ENCODE assay signal across 26 cellular contexts in genomic region chr2:200193791-200194190, GRCh38.
DNase-seq lines count a peak whose midpoint lies in the region; ATAC-seq and TF ChIP-seq lines count a peak whose summit lies in the region.
"Had no signal": no experiment of that assay in that cellular context is flagged by ENCODE, and none has a peak within 500 bp of the region (broad histone marks: within the 10 kb centered on the region; RNA-seq: fewer than 3 reads in every experiment).

No MANE protein-coding gene starts in this region.

- H3K4me3 ChIP-seq in neural cell (ENCODE audit: low read length) (peak overlapping the region; percentile 8), ovary (no peak overlapping the region)
- H3K4me3 ChIP-seq: right atrium auricular region, thoracic aorta had no signal

- no peak overlapping the region for H3K4me2 ChIP-seq in neural cell (ENCODE audit: low read length)

- DNase-seq in ovary, result no peak
- DNase-seq in NCI-H1694 (lab: John Stamatoyannopoulos, UW), result no peak
- no peak for DNase-seq in stimulated activated naive CD8-positive, alpha-beta T cell treated with anti-CD3 and anti-CD28 coated beads, Interleukin-15, Interleukin-2, amounts not matched to agents 100 U/mL and 50 U/mL, for 24 hours
- DNase-seq: activated CD4-positive, CD25-positive, alpha-beta regulatory T cell; activated CD8-positive, alpha-beta T cell treated with anti-CD3 and anti-CD28 coated beads for 36 hours; activated effector memory CD4-positive, alpha-beta T cell treated with Interleukin-2 at 50 U/mL for 16 hours; activated naive CD8-positive, alpha-beta T cell treated with anti-CD3 and anti-CD28 coated beads, Interleukin-2, amount 10 ng/mL, durations not matched to agents 7 days and 5 days; central memory CD4-positive, alpha-beta T cell; GOT3; IMR-90; islet precursor cell; left ventricle myocardium superior; midbrain; natural killer cell; NCI-H1105 treated with DMSO at 0.1 percent for 48 hours; SHP77; stimulated activated CD4-positive, alpha-beta T cell treated with anti-CD3 and anti-CD28 coated beads, Interleukin-4, amount 100 ng/mL, for 1 hour; stimulated activated naive B cell treated with anti-CD40 and anti-IgM and Interleukin-4, amounts not matched to agents 10 μg/mL and 1 μg/mL and 100 μg/mL, for 72 hours; SW 1271 had no signal

- H4K20me1 ChIP-seq in neural cell (ENCODE audit: insufficient read depth), result no peaks in the 10 kb centered on the region

- no peaks in the 10 kb centered on the region for H3K79me2 ChIP-seq in neural cell (replicated peaks; ENCODE audit: insufficient read depth, low read length)

- H3K27me3 ChIP-seq in neural cell (ENCODE audit: insufficient read depth, low read depth, low read length) (no peaks in the 10 kb centered on the region), ovary (no peaks in the 10 kb centered on the region)
- H3K27me3 ChIP-seq: right atrium auricular region had no signal

- TF ChIP-seq EP300 in neural cell (conservative IDR thresholded peaks at IDR 0.05; ENCODE audit: poor library complexity, severe bottlenecking) (no peak), ovary (IDR thresholded peaks at IDR 0.05) (no peak)

- H3F3A ChIP-seq in neural cell (ENCODE audit: insufficient read depth, low read length, poor library complexity, severe bottlenecking), result peaks cover 3% of the 10 kb centered on the region

- ATAC-seq in GM18520 (IDR thresholded peaks at IDR 0.05; ENCODE audit: unreplicated experiment) (peak; percentile 95), GM19463 (IDR thresholded peaks at IDR 0.05; ENCODE audit: unreplicated experiment) (peak; percentile 76), HG03354 (IDR thresholded peaks at IDR 0.05; ENCODE audit: poor library complexity, severe bottlenecking, unreplicated experiment) (peak; percentile 88)
- ATAC-seq in stimulated activated naive CD8-positive, alpha-beta T cell treated with anti-CD3 and anti-CD28 coated beads, Interleukin-15, Interleukin-2, amounts not matched to agents 100 U/mL and 50 U/mL, for 24 hours, result no peak
- ATAC-seq: activated CD8-positive, alpha-beta T cell treated with anti-CD3 and anti-CD28 coated beads for 36 hours; left ventricle myocardium superior; natural killer cell; stimulated activated naive B cell treated with anti-CD40 and anti-IgM and Interleukin-4, amounts not matched to agents 10 μg/mL and 1 μg/mL and 100 μg/mL, for 72 hours had no signal

- H3K9me2 ChIP-seq in neural cell (ENCODE audit: insufficient read depth, low read length), result no peaks in the 10 kb centered on the region

- H3K27ac ChIP-seq in neural cell (ENCODE audit: low read length) (peak overlapping the region; percentile 61), ovary (no peak overlapping the region)
- H3K27ac ChIP-seq: C4-2B, right atrium auricular region, thoracic aorta had no signal

- H3K36me3 ChIP-seq in neural cell (ENCODE audit: insufficient read depth, low read length) (no peaks in the 10 kb centered on the region), ovary (no peaks in the 10 kb centered on the region)
- H3K36me3 ChIP-seq: right atrium auricular region, thoracic aorta had no signal

- H3K9me3 ChIP-seq in neural cell (ENCODE audit: low read length), result no peaks in the 10 kb centered on the region
- H3K9me3 ChIP-seq in ovary, result no peaks in the 10 kb centered on the region
- H3K9me3 ChIP-seq: right atrium auricular region, thoracic aorta had no signal

- TF ChIP-seq POLR2A in ovary (IDR thresholded peaks at IDR 0.05), result no peak

- no peak overlapping the region for H2AFZ ChIP-seq in neural cell (ENCODE audit: low read depth, low read length)

- TF ChIP-seq CTCF in neural cell (IDR thresholded peaks at IDR 0.05; ENCODE audit: poor library complexity, severe bottlenecking) (no peak), ovary (IDR thresholded peaks at IDR 0.05) (no peak)

- H3K4me1 ChIP-seq in ovary (ENCODE audit: insufficient read depth), result no peaks in the 10 kb centered on the region
- H3K4me1 ChIP-seq: right atrium auricular region had no signal

- H3K9ac ChIP-seq in neural cell (ENCODE audit: low read length), result no peak overlapping the region

- 93 to 95% (median 93%) methylated on average over 5 of the region's 5 CpGs for WGBS in ovary, 3 donors

- TF ChIP-seq RAD21 in neural cell (conservative IDR thresholded peaks at IDR 0.05), result no peak

- intact Hi-C loops in ovary (cut with DNase I), result no loop called here

TF ChIP-seq in neural cell, 6 proteins besides CTCF, POLR2A, EP300 and RAD21:
- TF ChIP-seq, protein P1, sequence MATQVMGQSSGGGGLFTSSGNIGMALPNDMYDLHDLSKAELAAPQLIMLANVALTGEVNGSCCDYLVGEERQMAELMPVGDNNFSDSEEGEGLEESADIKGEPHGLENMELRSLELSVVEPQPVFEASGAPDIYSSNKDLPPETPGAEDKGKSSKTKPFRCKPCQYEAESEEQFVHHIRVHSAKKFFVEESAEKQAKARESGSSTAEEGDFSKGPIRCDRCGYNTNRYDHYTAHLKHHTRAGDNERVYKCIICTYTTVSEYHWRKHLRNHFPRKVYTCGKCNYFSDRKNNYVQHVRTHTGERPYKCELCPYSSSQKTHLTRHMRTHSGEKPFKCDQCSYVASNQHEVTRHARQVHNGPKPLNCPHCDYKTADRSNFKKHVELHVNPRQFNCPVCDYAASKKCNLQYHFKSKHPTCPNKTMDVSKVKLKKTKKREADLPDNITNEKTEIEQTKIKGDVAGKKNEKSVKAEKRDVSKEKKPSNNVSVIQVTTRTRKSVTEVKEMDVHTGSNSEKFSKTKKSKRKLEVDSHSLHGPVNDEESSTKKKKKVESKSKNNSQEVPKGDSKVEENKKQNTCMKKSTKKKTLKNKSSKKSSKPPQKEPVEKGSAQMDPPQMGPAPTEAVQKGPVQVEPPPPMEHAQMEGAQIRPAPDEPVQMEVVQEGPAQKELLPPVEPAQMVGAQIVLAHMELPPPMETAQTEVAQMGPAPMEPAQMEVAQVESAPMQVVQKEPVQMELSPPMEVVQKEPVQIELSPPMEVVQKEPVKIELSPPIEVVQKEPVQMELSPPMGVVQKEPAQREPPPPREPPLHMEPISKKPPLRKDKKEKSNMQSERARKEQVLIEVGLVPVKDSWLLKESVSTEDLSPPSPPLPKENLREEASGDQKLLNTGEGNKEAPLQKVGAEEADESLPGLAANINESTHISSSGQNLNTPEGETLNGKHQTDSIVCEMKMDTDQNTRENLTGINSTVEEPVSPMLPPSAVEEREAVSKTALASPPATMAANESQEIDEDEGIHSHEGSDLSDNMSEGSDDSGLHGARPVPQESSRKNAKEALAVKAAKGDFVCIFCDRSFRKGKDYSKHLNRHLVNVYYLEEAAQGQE (IDR thresholded peaks at IDR 0.05; ENCODE audit: borderline replicate concordance), result no peak
- no peak for TF ChIP-seq POLR2AphosphoS5 (IDR thresholded peaks at IDR 0.05)
- TF ChIP-seq TAF1 (IDR thresholded peaks at IDR 0.05; ENCODE audit: low read depth), result no peak
- TF ChIP-seq EZH2 (IDR thresholded peaks at IDR 0.05; ENCODE audit: borderline replicate concordance, insufficient read depth, low read length, poor library complexity, severe bottlenecking), result no peak
- TF ChIP-seq MXI1 (conservative IDR thresholded peaks at IDR 0.05; ENCODE audit: poor library complexity, severe bottlenecking), result no peak
- TF ChIP-seq SMC3 (conservative IDR thresholded peaks at IDR 0.05; ENCODE audit: poor library complexity), result no peak
